In the genomic region with DNA sequence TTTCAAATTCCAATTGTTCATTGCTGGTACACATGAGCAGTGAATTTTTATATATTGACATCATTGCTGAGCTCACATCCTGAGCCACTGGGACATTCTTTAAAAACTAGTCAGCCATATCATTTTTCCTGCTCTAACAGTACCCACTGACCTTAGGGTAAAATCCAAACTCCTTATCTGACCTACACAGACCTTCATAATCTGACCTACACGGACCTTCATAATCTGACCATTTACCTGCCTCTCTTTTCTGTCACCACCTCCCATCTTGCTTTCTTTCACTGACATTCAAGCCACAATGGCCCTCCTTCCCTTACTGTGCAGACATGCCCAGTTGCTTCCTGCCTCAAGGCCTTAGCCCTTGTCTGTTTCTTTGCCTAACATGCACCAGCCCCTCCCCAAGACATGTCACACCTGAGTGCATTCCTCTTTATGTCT, we compare ENCODE assay signal across 15 cellular contexts. TPM values are rescaled to one million over a fixed set of nuclear protein-coding genes. Genes with fewer than 3 reads are reported as not detected.
DNase-seq lines count a peak whose midpoint lies in the region; ATAC-seq and TF ChIP-seq lines count a peak whose summit lies in the region.
"Had no signal": no experiment of that assay in that cellular context is flagged by ENCODE, and none has a peak within 500 bp of the region (broad histone marks: within the 10 kb centered on the region; RNA-seq: fewer than 3 reads in every experiment).

No MANE protein-coding gene starts in this region.

- peak overlapping the region; percentile 91 for H3K27ac ChIP-seq in RWPE2 (ENCODE audit: poor library complexity, severe bottlenecking)
- H3K27ac ChIP-seq in epithelial cell of prostate = peak overlapping the region; percentile 90

- no peak overlapping the region for H3K4me3 Mint-ChIP-seq in activated T-helper 1 cell treated with anti-CD3 and anti-CD28 coated beads, Interleukin-12 subunit alpha, Interleukin-12 subunit beta, Interleukin-2, Interleukin-4 antibody, amounts not matched to agents 30 ng/mL and 10 ng/mL and 1 ng/mL, durations not matched to agents 14 hours and 24 hours and 36 hours
- H3K4me3 Mint-ChIP-seq in nephron progenitor cell = no peak overlapping the region
- H3K4me3 Mint-ChIP-seq: activated naive CD4-positive, alpha-beta T cell treated with anti-CD3 and anti-CD28 coated beads, Interleukin-2, amount 50 U/mL, for 24 hours; stimulated activated naive CD8-positive, alpha-beta T cell treated with anti-CD3 and anti-CD28 coated beads, Interleukin-15, amount 100 ng/mL, for 72 hours had no signal

- ATAC-seq in RWPE2 (ENCODE audit: low read depth) = peak; percentile 90
- ATAC-seq: stimulated activated naive CD8-positive, alpha-beta T cell treated with anti-CD3 and anti-CD28 coated beads, Interleukin-15, amount 100 ng/mL, for 72 hours had no signal

- peaks cover 54% of the 10 kb centered on the region for H3K4me1 ChIP-seq in RWPE2 (ENCODE audit: insufficient read depth, poor library complexity, severe bottlenecking)

- no peaks in the 10 kb centered on the region for H3K9me3 Mint-ChIP-seq in activated T-helper 1 cell treated with anti-CD3 and anti-CD28 coated beads, Interleukin-12 subunit alpha, Interleukin-12 subunit beta, Interleukin-2, Interleukin-4 antibody, amounts not matched to agents 30 ng/mL and 10 ng/mL and 1 ng/mL, durations not matched to agents 14 hours and 24 hours and 36 hours
- H3K9me3 Mint-ChIP-seq in nephron progenitor cell = peaks cover 7% of the 10 kb centered on the region
- H3K9me3 Mint-ChIP-seq: activated naive CD4-positive, alpha-beta T cell treated with anti-CD3 and anti-CD28 coated beads, Interleukin-2, amount 50 U/mL, for 24 hours had no signal

- H3K36me3 Mint-ChIP-seq in activated T-helper 1 cell treated with anti-CD3 and anti-CD28 coated beads, Interleukin-12 subunit alpha, Interleukin-12 subunit beta, Interleukin-2, Interleukin-4 antibody, amounts not matched to agents 30 ng/mL and 10 ng/mL and 1 ng/mL, durations not matched to agents 14 hours and 24 hours and 36 hours (ENCODE audit: low read depth) = peaks cover 13% of the 10 kb centered on the region
- no peaks in the 10 kb centered on the region for H3K36me3 Mint-ChIP-seq in nephron progenitor cell (ENCODE audit: low read depth)

- no peaks in the 10 kb centered on the region for H3K27me3 ChIP-seq in RWPE2 (ENCODE audit: insufficient read depth, poor library complexity, severe bottlenecking)

- TF ChIP-seq CTCF in RWPE2 (IDR thresholded peaks at IDR 0.05; ENCODE audit: poor library complexity, severe bottlenecking) = no peak
- TF ChIP-seq CTCF in nephron progenitor cell (IDR thresholded peaks at IDR 0.05) = no peak

- no peak overlapping the region for H3K4me3 ChIP-seq in RWPE2 (ENCODE audit: severe bottlenecking)

- H3K9me3 ChIP-seq in RWPE2 (ENCODE audit: severe bottlenecking) = no peaks in the 10 kb centered on the region

- peaks cover 29% of the 10 kb centered on the region for H3K36me3 ChIP-seq in RWPE2 (ENCODE audit: low read depth)

- peaks cover 10% of the 10 kb centered on the region for H3K4me1 Mint-ChIP-seq in activated T-helper 1 cell treated with anti-CD3 and anti-CD28 coated beads, Interleukin-12 subunit alpha, Interleukin-12 subunit beta, Interleukin-2, Interleukin-4 antibody, amounts not matched to agents 30 ng/mL and 10 ng/mL and 1 ng/mL, durations not matched to agents 14 hours and 24 hours and 36 hours (ENCODE audit: low read depth)
- no peaks in the 10 kb centered on the region for H3K4me1 Mint-ChIP-seq in nephron progenitor cell

- intact Hi-C loops in activated T-helper 1 cell treated with anti-CD3 and anti-CD28 coated beads, Interleukin-12 subunit alpha, Interleukin-12 subunit beta, Interleukin-2, Interleukin-4 antibody, amounts not matched to agents 30 ng/mL and 10 ng/mL and 1 ng/mL, durations not matched to agents 14 hours and 24 hours and 36 hours (cut with micrococcal nuclease) = no loop called here

- no peak overlapping the region for H3K27ac Mint-ChIP-seq in activated T-helper 1 cell treated with anti-CD3 and anti-CD28 coated beads, Interleukin-12 subunit alpha, Interleukin-12 subunit beta, Interleukin-2, Interleukin-4 antibody, amounts not matched to agents 30 ng/mL and 10 ng/mL and 1 ng/mL, durations not matched to agents 14 hours and 24 hours and 36 hours
- H3K27ac Mint-ChIP-seq in nephron progenitor cell = no peak overlapping the region
- H3K27ac Mint-ChIP-seq: activated naive CD4-positive, alpha-beta T cell treated with anti-CD3 and anti-CD28 coated beads, Interleukin-2, amount 50 U/mL, for 24 hours; stimulated activated naive CD8-positive, alpha-beta T cell treated with anti-CD3 and anti-CD28 coated beads, Interleukin-15, amount 100 ng/mL, for 72 hours had no signal

- no peaks in the 10 kb centered on the region for H3K27me3 Mint-ChIP-seq in activated T-helper 1 cell treated with anti-CD3 and anti-CD28 coated beads, Interleukin-12 subunit alpha, Interleukin-12 subunit beta, Interleukin-2, Interleukin-4 antibody, amounts not matched to agents 30 ng/mL and 10 ng/mL and 1 ng/mL, durations not matched to agents 14 hours and 24 hours and 36 hours (ENCODE audit: insufficient read depth)
- no peaks in the 10 kb centered on the region for H3K27me3 Mint-ChIP-seq in nephron progenitor cell (ENCODE audit: low read depth, poor library complexity)
- H3K27me3 Mint-ChIP-seq: activated naive CD4-positive, alpha-beta T cell treated with anti-CD3 and anti-CD28 coated beads, Interleukin-2, amount 50 U/mL, for 24 hours; stimulated activated naive CD8-positive, alpha-beta T cell treated with anti-CD3 and anti-CD28 coated beads, Interleukin-15, amount 100 ng/mL, for 72 hours had no signal

- peak; percentile 35 for DNase-seq in H4 (ENCODE audit: low spot score)
- no peak for DNase-seq in RWPE2 (ENCODE audit: low spot score)
- no peak for DNase-seq in epithelial cell of prostate (ENCODE audit: low read depth, low spot score)
- DNase-seq in renal cortical epithelial cell (ENCODE audit: low read depth) = peak; percentile 69
- DNase-seq in activated T-helper 1 cell treated with anti-CD3 and anti-CD28 coated beads, Interleukin-12 subunit alpha, Interleukin-12 subunit beta, Interleukin-2, Interleukin-4 antibody, amounts not matched to agents 30 ng/mL and 10 ng/mL and 1 ng/mL, durations not matched to agents 14 hours and 24 hours and 36 hours (ENCODE audit: low spot score) = no peak
- DNase-seq in LoVo (ENCODE audit: low spot score) = no peak
- no peak for DNase-seq in nephron progenitor cell
- DNase-seq in GDM1 (lab: John Stamatoyannopoulos, UW) = no peak
- DNase-seq: COR-L47; hypothalamus; midbrain; NCI-H1930; stimulated activated naive CD8-positive, alpha-beta T cell treated with anti-CD3 and anti-CD28 coated beads, Interleukin-15, amount 100 ng/mL, for 72 hours; T-helper 9 cell had no signal

RNA-seq across cellular contexts. Expression of a gene that starts 16.1 kb away (rescaled TPM):
- 0.37 and 0.99 TPM in 2 replicates for total RNA-seq in H4 (2014; rRNA removed; shearing (Covaris generic))
- total RNA-seq in renal cortical epithelial cell = 0.69 and 1.2 TPM in 2 replicates
- total RNA-seq in activated T-helper 1 cell treated with anti-CD3 and anti-CD28 coated beads, Interleukin-12 subunit alpha, Interleukin-12 subunit beta, Interleukin-2, Interleukin-4 antibody, amounts not matched to agents 30 ng/mL and 10 ng/mL and 1 ng/mL, durations not matched to agents 14 hours and 24 hours and 36 hours = 3.0 TPM in 2 replicates

RNA-seq across cellular contexts. Expression of a gene that starts 17.6 kb away (rescaled TPM):
- 4.1 and 5.1 TPM in 2 replicates for total RNA-seq in H4 (2014; rRNA removed; shearing (Covaris generic))
- total RNA-seq in renal cortical epithelial cell = 5.3 and 6.3 TPM in 2 replicates
- 13.1 and 18.4 TPM in 2 replicates for total RNA-seq in activated T-helper 1 cell treated with anti-CD3 and anti-CD28 coated beads, Interleukin-12 subunit alpha, Interleukin-12 subunit beta, Interleukin-2, Interleukin-4 antibody, amounts not matched to agents 30 ng/mL and 10 ng/mL and 1 ng/mL, durations not matched to agents 14 hours and 24 hours and 36 hours

RNA-seq across cellular contexts. Expression of a gene that starts 48.7 kb away (rescaled TPM):
- total RNA-seq in H4 (2014; rRNA removed; shearing (Covaris generic)) = not detected in 2 replicates
- total RNA-seq in renal cortical epithelial cell = not detected in 2 replicates
- not detected in 2 replicates for total RNA-seq in activated T-helper 1 cell treated with anti-CD3 and anti-CD28 coated beads, Interleukin-12 subunit alpha, Interleukin-12 subunit beta, Interleukin-2, Interleukin-4 antibody, amounts not matched to agents 30 ng/mL and 10 ng/mL and 1 ng/mL, durations not matched to agents 14 hours and 24 hours and 36 hours

Comparison
In these comparisons a context has a peak if more than half of its experiments do, and no peak if none do; other contexts are left out.
1. DNase-seq: peak in H4 (single experiment) and renal cortical epithelial cell (single experiment); none in RWPE2 (single experiment), epithelial cell of prostate (single experiment), activated T-helper 1 cell treated with anti-CD3 and anti-CD28 coated beads, Interleukin-12 subunit alpha, Interleukin-12 subunit beta, Interleukin-2, Interleukin-4 antibody, amounts not matched to agents 30 ng/mL and 10 ng/mL and 1 ng/mL, durations not matched to agents 14 hours and 24 hours and 36 hours (single experiment), LoVo (single experiment), nephron progenitor cell (single experiment) and GDM1 (single experiment).